15 cellular contexts compared by ENCODE assay signal in genomic region chr7:76234282-76234584, GRCh38. TPM values are rescaled to one million over a fixed set of nuclear protein-coding genes. Genes with fewer than 3 reads are reported as not detected.
A peak's percentile ranks its signal among the peaks of the same experiment; 100 is the strongest.
DNase-seq lines count a peak whose midpoint lies in the region; ATAC-seq and TF ChIP-seq lines count a peak whose summit lies in the region.
"Had no signal": no experiment of that assay in that cellular context is flagged by ENCODE, and none has a peak within 500 bp of the region (broad histone marks: within the 10 kb centered on the region; RNA-seq: fewer than 3 reads in every experiment).

No MANE protein-coding gene starts in this region.

- H4K8ac ChIP-seq in mesenchymal stem cell (ENCODE audit: low read length), result no peak overlapping the region

- no peak overlapping the region for H3K4me2 ChIP-seq in mesenchymal stem cell (ENCODE audit: low read length, poor library complexity, severe bottlenecking)

- WGBS in mesenchymal stem cell, result 63% methylated on average over 4 of the region's 4 CpGs

- H3K36me3 ChIP-seq in CD8-positive, alpha-beta T cell (ENCODE audit: insufficient read depth, low read length), result no peaks in the 10 kb centered on the region
- H3K36me3 ChIP-seq in iPS-20b (ENCODE audit: insufficient read depth, low read depth, low read length), result no peaks in the 10 kb centered on the region
- H3K36me3 ChIP-seq in mesenchymal stem cell (ENCODE audit: control insufficient read depth in 1 of 2, insufficient read depth in 2 of 2, low read depth in 1 of 2, low read length in 2 of 2), result no peaks in the 10 kb centered on the region

- no peak for ATAC-seq in CD8-positive, alpha-beta T cell

- DNase-seq in CD8-positive, alpha-beta T cell, result no peak
- no peak for DNase-seq in activated T-helper 2 cell treated with anti-CD3 and anti-CD28 coated beads, Interferon-gamma antibody, Interleukin-2, Interleukin-4, amounts not matched to agents 10 μg/mL and 5 μg/mL and 100 μg/mL, durations not matched to agents 14 hours and 24 hours and 36 hours (ENCODE audit: low spot score)
- DNase-seq in DMS 273 treated with DMSO at 0.1 percent for 48 hours (lab: John Stamatoyannopoulos, UW) (no peak), HK-2 (ENCODE audit: unreplicated experiment) (no peak), globus pallidus (ENCODE audit: low spot score) (no peak), mesenchymal stem cell (no peak)
- DNase-seq: AML-193; DMS153; effector CD8-positive, alpha-beta T cell; hippocampal formation; NCI-H2029; SHP77 treated with DMSO at 0.1 percent for 48 hours; trophoblast cell had no signal

- H3K9me3 Mint-ChIP-seq in CD8-positive, alpha-beta T cell, result no peaks in the 10 kb centered on the region
- no peaks in the 10 kb centered on the region for H3K9me3 Mint-ChIP-seq in activated T-helper 2 cell treated with anti-CD3 and anti-CD28 coated beads, Interferon-gamma antibody, Interleukin-2, Interleukin-4, amounts not matched to agents 10 μg/mL and 5 μg/mL and 100 μg/mL, durations not matched to agents 14 hours and 24 hours and 36 hours

- H3K27ac ChIP-seq in 22Rv1 (peak overlapping the region; percentile 69; the same call in 1 of the 2 replicates), iPS-20b (ENCODE audit: low read length) (no peak overlapping the region), mesenchymal stem cell (ENCODE audit: low read length, poor library complexity, severe bottlenecking) (no peak overlapping the region)
- no peak overlapping the region for H3K27ac ChIP-seq in CD8-positive, alpha-beta T cell (ENCODE audit: low read depth, low read length)

- peaks cover 5% of the 10 kb centered on the region for H3K4me1 ChIP-seq in CD8-positive, alpha-beta T cell (ENCODE audit: insufficient read depth, low read length)
- H3K4me1 ChIP-seq in iPS-20b (ENCODE audit: insufficient read depth, low read length) (peaks cover 20% of the 10 kb centered on the region), mesenchymal stem cell (ENCODE audit: control insufficient read depth, insufficient read depth, low read depth, low read length) (peaks cover 6% of the 10 kb centered on the region)

- intact Hi-C loops in CD8-positive, alpha-beta T cell (cut with DNase I, micrococcal nuclease), result no loop called here
- intact Hi-C loops in activated T-helper 2 cell treated with anti-CD3 and anti-CD28 coated beads, Interferon-gamma antibody, Interleukin-2, Interleukin-4, amounts not matched to agents 10 μg/mL and 5 μg/mL and 100 μg/mL, durations not matched to agents 14 hours and 24 hours and 36 hours (cut with micrococcal nuclease), result loop anchor here (2.0 to 10.0 kb wide), 2 partner anchors 33 to 49 kb away; partner anchors contain the start of gene SRRM3

- H3K4me3 Mint-ChIP-seq in CD8-positive, alpha-beta T cell, result peak overlapping the region; percentile 54
- H3K4me3 Mint-ChIP-seq in activated T-helper 2 cell treated with anti-CD3 and anti-CD28 coated beads, Interferon-gamma antibody, Interleukin-2, Interleukin-4, amounts not matched to agents 10 μg/mL and 5 μg/mL and 100 μg/mL, durations not matched to agents 14 hours and 24 hours and 36 hours (ENCODE audit: low read depth), result peak overlapping the region; percentile 46

- no peaks in the 10 kb centered on the region for H3K79me1 ChIP-seq in mesenchymal stem cell (replicated peaks; ENCODE audit: low read length, poor library complexity, severe bottlenecking)

- no peak overlapping the region for H2BK5ac ChIP-seq in mesenchymal stem cell (ENCODE audit: low read depth, low read length, poor library complexity, severe bottlenecking)

- H3K4me3 ChIP-seq in CD8-positive, alpha-beta T cell (ENCODE audit: low read depth, low read length), result no peak overlapping the region
- H3K4me3 ChIP-seq in iPS-20b (ENCODE audit: low read length), result peak overlapping the region; percentile 70
- H3K4me3 ChIP-seq in mesenchymal stem cell (ENCODE audit: insufficient read depth in 1 of 2, low read depth in 1 of 2, low read length in 2 of 2), result no peak overlapping the region

- H2BK12ac ChIP-seq in mesenchymal stem cell (ENCODE audit: low read length in 2 of 2), result no peak overlapping the region

- no peak overlapping the region for H2BK15ac ChIP-seq in mesenchymal stem cell (ENCODE audit: low read depth, poor library complexity, severe bottlenecking)

- peaks cover 10% of the 10 kb centered on the region for H3K27me3 ChIP-seq in CD8-positive, alpha-beta T cell (ENCODE audit: insufficient read depth, low read length)
- H3K27me3 ChIP-seq in iPS-20b (ENCODE audit: insufficient read depth, low read length) (no peaks in the 10 kb centered on the region), mesenchymal stem cell (ENCODE audit: control insufficient read depth in 1 of 2, insufficient read depth in 1 of 2, low read length in 2 of 2) (peaks cover 51 to 69% of the 10 kb centered on the region in 2 experiments)

- H2AK5ac ChIP-seq in mesenchymal stem cell (ENCODE audit: low read length, severe bottlenecking), result no peak overlapping the region

- no peaks in the 10 kb centered on the region for H3K9me3 ChIP-seq in CD8-positive, alpha-beta T cell (ENCODE audit: low read length)
- H3K9me3 ChIP-seq in iPS-20b (ENCODE audit: insufficient read depth, low read depth, low read length), result no peaks in the 10 kb centered on the region
- H3K9me3 ChIP-seq in mesenchymal stem cell (ENCODE audit: control insufficient read depth, low read length), result no peaks in the 10 kb centered on the region

- H3K27me3 Mint-ChIP-seq in CD8-positive, alpha-beta T cell (ENCODE audit: low read depth), result peaks cover 61% of the 10 kb centered on the region
- H3K27me3 Mint-ChIP-seq in activated T-helper 2 cell treated with anti-CD3 and anti-CD28 coated beads, Interferon-gamma antibody, Interleukin-2, Interleukin-4, amounts not matched to agents 10 μg/mL and 5 μg/mL and 100 μg/mL, durations not matched to agents 14 hours and 24 hours and 36 hours (ENCODE audit: low read depth), result peaks cover 45% of the 10 kb centered on the region

- no peaks in the 10 kb centered on the region for H3K36me3 Mint-ChIP-seq in CD8-positive, alpha-beta T cell
- H3K36me3 Mint-ChIP-seq in activated T-helper 2 cell treated with anti-CD3 and anti-CD28 coated beads, Interferon-gamma antibody, Interleukin-2, Interleukin-4, amounts not matched to agents 10 μg/mL and 5 μg/mL and 100 μg/mL, durations not matched to agents 14 hours and 24 hours and 36 hours (ENCODE audit: low read depth), result no peaks in the 10 kb centered on the region

- TF ChIP-seq CTCF in 22Rv1 (IDR thresholded peaks at IDR 0.05), result no peak
- TF ChIP-seq CTCF in CD8-positive, alpha-beta T cell (IDR thresholded peaks at IDR 0.05), result no peak

- H3K9ac ChIP-seq in iPS-20b (ENCODE audit: low read depth, low read length), result peak overlapping the region; percentile 75; the same call in 1 of the 2 replicates
- H3K9ac ChIP-seq in mesenchymal stem cell (ENCODE audit: low read length), result no peak overlapping the region

- H2AFZ ChIP-seq in mesenchymal stem cell (ENCODE audit: low read depth, low read length), result no peak overlapping the region

- peaks cover 2% of the 10 kb centered on the region for H3K4me1 Mint-ChIP-seq in CD8-positive, alpha-beta T cell (ENCODE audit: low read depth)
- H3K4me1 Mint-ChIP-seq in activated T-helper 2 cell treated with anti-CD3 and anti-CD28 coated beads, Interferon-gamma antibody, Interleukin-2, Interleukin-4, amounts not matched to agents 10 μg/mL and 5 μg/mL and 100 μg/mL, durations not matched to agents 14 hours and 24 hours and 36 hours (ENCODE audit: low read depth), result peaks cover 3% of the 10 kb centered on the region

- POLR2A ChIA-PET in CD8-positive, alpha-beta T cell (lab: Charles Lee), result no interaction called here

- H3K14ac ChIP-seq in mesenchymal stem cell (ENCODE audit: low read length in 2 of 2), result no peak overlapping the region

- H4K91ac ChIP-seq in mesenchymal stem cell (ENCODE audit: low read length), result no peak overlapping the region

- H3K18ac ChIP-seq in mesenchymal stem cell (ENCODE audit: low read depth in 1 of 2, low read length in 2 of 2), result no peak overlapping the region

- H3K23ac ChIP-seq in mesenchymal stem cell (ENCODE audit: low read length in 2 of 2), result no peak overlapping the region

- CTCF ChIA-PET in CD8-positive, alpha-beta T cell (lab: Charles Lee), result no interaction called here

- no peak overlapping the region for H2BK120ac ChIP-seq in mesenchymal stem cell (ENCODE audit: low read depth, low read length)

- H3K4ac ChIP-seq in mesenchymal stem cell (ENCODE audit: low read depth in 1 of 2, low read length in 2 of 2), result no peak overlapping the region

- H3K27ac Mint-ChIP-seq in CD8-positive, alpha-beta T cell, result no peak overlapping the region
- no peak overlapping the region for H3K27ac Mint-ChIP-seq in activated T-helper 2 cell treated with anti-CD3 and anti-CD28 coated beads, Interferon-gamma antibody, Interleukin-2, Interleukin-4, amounts not matched to agents 10 μg/mL and 5 μg/mL and 100 μg/mL, durations not matched to agents 14 hours and 24 hours and 36 hours

RNA-seq across cellular contexts. Expression of gene SRRM3, which starts 32.5 kb away (rescaled TPM):
- total RNA-seq in CD8-positive, alpha-beta T cell, result not detected
- 0.11 and 0.23 TPM in 2 replicates for total RNA-seq in activated T-helper 2 cell treated with anti-CD3 and anti-CD28 coated beads, Interferon-gamma antibody, Interleukin-2, Interleukin-4, amounts not matched to agents 10 μg/mL and 5 μg/mL and 100 μg/mL, durations not matched to agents 14 hours and 24 hours and 36 hours
- polyA plus RNA-seq in mesenchymal stem cell (2013, experiment 1 of 2), result 4.0 TPM
- 4.1 TPM for polyA plus RNA-seq in mesenchymal stem cell (2013, experiment 2 of 2)
